8 cellular contexts compared by ENCODE assay signal in genomic region chr6:104325341-104326172, GRCh38.
DNase-seq lines count a peak whose midpoint lies in the region; ATAC-seq, FAIRE-seq and TF ChIP-seq lines count a peak whose summit lies in the region.

No MANE protein-coding gene starts in this region.

- no TSS peak for BruUV-seq in PC-9 (replicated peaks; lab: Mats Ljungman, UMichigan)

- no peaks in the 10 kb centered on the region for H3K4me1 Mint-ChIP-seq in CD4-positive, alpha-beta memory T cell

- peak overlapping the region; percentile 10; the same call in 1 of the 2 replicates for H3K4me3 ChIP-seq in PC-9
- H3K4me3 ChIP-seq in esophagus muscularis mucosa: no peak overlapping the region
- H3K4me3 ChIP-seq in smooth muscle cell: no peak overlapping the region
- no peak overlapping the region for H3K4me3 ChIP-seq in CD4-positive, alpha-beta memory T cell (ENCODE audit: low read length in 2 of 2)

- H3K27ac ChIP-seq in PC-9: peak overlapping the region; percentile 72
- H3K27ac ChIP-seq in esophagus muscularis mucosa (replicated peaks in 1 of 4): no peak overlapping the region
- H3K27ac ChIP-seq in smooth muscle cell (ENCODE audit: low read depth): no peak overlapping the region
- no peak overlapping the region for H3K27ac ChIP-seq in CD4-positive, alpha-beta memory T cell (ENCODE audit: low read depth, low read length)

- H3K36me3 ChIP-seq in PC-9 (ENCODE audit: low read depth) (no peaks in the 10 kb centered on the region), esophagus muscularis mucosa (no peaks in the 10 kb centered on the region), smooth muscle cell (ENCODE audit: low read depth) (no peaks in the 10 kb centered on the region)
- no peaks in the 10 kb centered on the region for H3K36me3 ChIP-seq in CD4-positive, alpha-beta memory T cell (ENCODE audit: insufficient read depth, low read length)

- H3K4me3 Mint-ChIP-seq in CD4-positive, alpha-beta memory T cell: no peak overlapping the region

- FAIRE-seq in GM12892 (lab: Jason Lieb, UNC): no peak

- POLR2A ChIA-PET in PC-9 (lab: Charles Lee; ENCODE audit: unreplicated experiment): no interaction called here
- POLR2A ChIA-PET in CD4-positive, alpha-beta memory T cell (lab: Charles Lee; ENCODE audit: partially characterized antibody): no interaction called here

- CTCF ChIA-PET in PC-9 (lab: Charles Lee): interaction anchor here (0.5 kb wide), 1 partner anchor 137 kb away, joined by 3 read pairs; no protein-coding TSS in a partner anchor
- CTCF ChIA-PET in CD4-positive, alpha-beta memory T cell (lab: Charles Lee; ENCODE audit: partially characterized antibody): interaction anchor here (1.3 to 1.5 kb wide), 2 partner anchors 12 to 27 kb away, joined by 4 read pairs; no protein-coding TSS in a partner anchor

- no peaks in the 10 kb centered on the region; the same call in 1 of the 2 replicates for H3K9me2 ChIP-seq in PC-9 (ENCODE audit: insufficient read depth)

- H3K4me2 ChIP-seq in PC-9: peak overlapping the region; percentile 67
- peak overlapping the region; percentile 5 for H3K4me2 ChIP-seq in smooth muscle cell

- H3K36me3 Mint-ChIP-seq in CD4-positive, alpha-beta memory T cell: no peaks in the 10 kb centered on the region

- no peak overlapping the region for H3K9ac ChIP-seq in smooth muscle cell (ENCODE audit: low read depth)

- H2AFZ ChIP-seq in PC-9: peak overlapping the region; percentile 61
- H2AFZ ChIP-seq in smooth muscle cell (ENCODE audit: low read depth): no peak overlapping the region

- TF ChIP-seq POLR2A in esophagus muscularis mucosa (IDR thresholded peaks at IDR 0.05; ENCODE audit: low read depth) (no peak), GM12892 (IDR thresholded peaks at IDR 0.05; ENCODE audit: low read depth, low read length) (no peak)

- intact Hi-C loops in PC-9 (cut with micrococcal nuclease; ENCODE audit: unreplicated experiment): loop anchor here (5.0 kb wide), 3 partner anchors 157 to 447 kb away; no protein-coding TSS in a partner anchor
- intact Hi-C loops in esophagus muscularis mucosa (cut with DNase I): no loop called here
- intact Hi-C loops in CD4-positive, alpha-beta memory T cell (cut with micrococcal nuclease): no loop called here

- H3K79me2 ChIP-seq in PC-9 (ENCODE audit: low read depth) (no peaks in the 10 kb centered on the region), smooth muscle cell (ENCODE audit: low read depth) (no peaks in the 10 kb centered on the region)

- H3K27ac Mint-ChIP-seq in CD4-positive, alpha-beta memory T cell: no peak overlapping the region

- H3K9me3 Mint-ChIP-seq in CD4-positive, alpha-beta memory T cell: no peaks in the 10 kb centered on the region

- no peak for TF ChIP-seq EP300 in esophagus muscularis mucosa (IDR thresholded peaks at IDR 0.05)

- peak; percentile 89 for TF ChIP-seq CTCF in PC-9 (conservative IDR thresholded peaks at IDR 0.05)
- peak; percentile 26 to 57 (median 41) for TF ChIP-seq CTCF in esophagus muscularis mucosa (IDR thresholded peaks at IDR 0.05)
- peak; percentile 78 for TF ChIP-seq CTCF in smooth muscle cell (IDR thresholded peaks at IDR 0.05; ENCODE audit: borderline replicate concordance, insufficient read depth, poor library complexity, severe bottlenecking)

- 23% methylated on average over 9 of the region's 9 CpGs for WGBS in esophagus muscularis mucosa
- 33% methylated on average over 9 of the region's 9 CpGs for WGBS in smooth muscle cell (ENCODE audit: low lambda C conversion rate)

- ATAC-seq in HG03039 (IDR thresholded peaks at IDR 0.05; ENCODE audit: unreplicated experiment) (peak; percentile 30), HG02981 (IDR thresholded peaks at IDR 0.05; ENCODE audit: unreplicated experiment) (no peak)

- H3K27me3 Mint-ChIP-seq in CD4-positive, alpha-beta memory T cell: peaks cover 0 to 4% of the 10 kb centered on the region in 2 donors

- H3F3A ChIP-seq in PC-9 (ENCODE audit: insufficient read depth, low read depth) (peaks cover 21% of the 10 kb centered on the region; the same call in 1 of the 2 replicates), smooth muscle cell (ENCODE audit: low read depth) (no peaks in the 10 kb centered on the region)

- peaks cover 27% of the 10 kb centered on the region for H3K4me1 ChIP-seq in PC-9 (replicated peaks; ENCODE audit: insufficient read depth)
- H3K4me1 ChIP-seq in esophagus muscularis mucosa: peaks cover 0 to 4% (median 2%) of the 10 kb centered on the region in 4 donors
- H3K4me1 ChIP-seq in smooth muscle cell (ENCODE audit: low read depth): no peaks in the 10 kb centered on the region
- no peaks in the 10 kb centered on the region for H3K4me1 ChIP-seq in CD4-positive, alpha-beta memory T cell (ENCODE audit: insufficient read depth, low read length)

- H3K27me3 ChIP-seq in PC-9 (ENCODE audit: insufficient read depth, low read depth) (no peaks in the 10 kb centered on the region), esophagus muscularis mucosa (no peaks in the 10 kb centered on the region), smooth muscle cell (ENCODE audit: low read depth) (no peaks in the 10 kb centered on the region)
- no peaks in the 10 kb centered on the region for H3K27me3 ChIP-seq in CD4-positive, alpha-beta memory T cell (ENCODE audit: insufficient read depth, low read length)

- DNase-seq in EH (ENCODE audit: low read depth) (peak; percentile 22), PC-9 (peak; percentile 18 to 50), esophagus muscularis mucosa (ENCODE audit: extremely low spot score) (no peak), smooth muscle cell (lab: John Stamatoyannopoulos, UW; ENCODE audit: unreplicated experiment) (no peak), GM12892 (ENCODE audit: insufficient read length) (no peak)
- no peak for DNase-seq in CD4-positive, alpha-beta memory T cell

- H3K9me3 ChIP-seq in PC-9 (ENCODE audit: insufficient read depth, low read depth): no peaks in the 10 kb centered on the region
- H3K9me3 ChIP-seq in esophagus muscularis mucosa: no peaks in the 10 kb centered on the region
- no peaks in the 10 kb centered on the region for H3K9me3 ChIP-seq in smooth muscle cell (replicated peaks; ENCODE audit: low read depth)
- no peaks in the 10 kb centered on the region for H3K9me3 ChIP-seq in CD4-positive, alpha-beta memory T cell (ENCODE audit: control insufficient read depth in 1 of 2, low read length in 2 of 2)

- no peaks in the 10 kb centered on the region for H4K20me1 ChIP-seq in PC-9 (ENCODE audit: insufficient read depth)
- no peaks in the 10 kb centered on the region for H4K20me1 ChIP-seq in smooth muscle cell (ENCODE audit: low read depth)

Comparison
In these comparisons a context has a peak if more than half of its experiments do, and no peak if none do; other contexts are left out.
1. DNase-seq: peak in EH (single experiment) and PC-9 (2 of 2); none in esophagus muscularis mucosa (single experiment), smooth muscle cell (single experiment), GM12892 (single experiment) and CD4-positive, alpha-beta memory T cell (0 of 5).
2. Peak in every context shown above with its lines, with median percentiles within 50 percentile points of each other: CTCF ChIP-seq.